In the genomic region with DNA sequence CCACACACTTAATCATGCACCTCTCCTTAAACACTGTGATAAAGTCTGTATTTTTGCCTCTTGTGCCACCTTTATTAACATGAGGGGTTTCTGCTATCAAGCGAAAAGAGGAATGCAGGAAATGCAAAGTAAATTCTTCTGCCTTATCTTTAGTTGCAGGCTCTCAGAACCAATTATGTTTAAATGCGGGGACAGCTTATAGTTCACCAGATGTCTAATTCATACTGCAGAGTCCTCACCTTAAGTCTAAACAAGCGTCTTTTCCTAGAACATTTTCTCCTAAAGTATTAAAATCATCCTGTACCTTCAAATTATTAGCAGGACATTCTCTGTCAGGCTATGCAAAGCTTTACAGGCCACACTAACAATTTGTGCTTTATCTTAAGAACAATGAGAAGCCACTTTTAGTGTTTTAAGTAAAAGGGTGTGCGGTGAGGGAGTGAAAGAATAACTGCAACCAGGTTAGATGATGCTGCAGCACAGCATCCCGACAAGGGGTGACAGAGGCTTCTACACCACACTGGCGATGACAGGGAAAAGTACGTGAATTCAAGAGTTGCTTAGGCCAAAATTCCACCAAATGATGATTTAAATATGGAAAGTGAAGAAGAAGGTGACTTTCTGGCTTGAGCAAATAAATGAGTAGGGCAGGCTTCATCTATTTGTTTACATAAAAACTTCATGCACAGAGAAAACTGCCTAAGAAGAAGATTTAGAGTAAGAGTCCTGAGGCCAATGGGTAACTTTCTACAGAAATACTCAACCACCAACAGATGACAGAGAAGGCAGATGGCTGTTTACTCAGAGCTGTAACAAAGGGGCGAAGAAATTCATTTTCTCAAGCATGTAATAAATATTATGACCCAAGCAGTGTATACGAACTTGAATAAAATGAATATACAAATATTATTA, we compare ENCODE assay signal across 1 cellular context.
TF ChIP-seq lines count a peak whose summit lies in the region.

No MANE protein-coding gene starts in this region.

TF ChIP-seq in HEK293, 187 proteins besides CTCF, POLR2A, EP300 and RAD21 (continued from another document):
- TF ChIP-seq, protein P1, sequence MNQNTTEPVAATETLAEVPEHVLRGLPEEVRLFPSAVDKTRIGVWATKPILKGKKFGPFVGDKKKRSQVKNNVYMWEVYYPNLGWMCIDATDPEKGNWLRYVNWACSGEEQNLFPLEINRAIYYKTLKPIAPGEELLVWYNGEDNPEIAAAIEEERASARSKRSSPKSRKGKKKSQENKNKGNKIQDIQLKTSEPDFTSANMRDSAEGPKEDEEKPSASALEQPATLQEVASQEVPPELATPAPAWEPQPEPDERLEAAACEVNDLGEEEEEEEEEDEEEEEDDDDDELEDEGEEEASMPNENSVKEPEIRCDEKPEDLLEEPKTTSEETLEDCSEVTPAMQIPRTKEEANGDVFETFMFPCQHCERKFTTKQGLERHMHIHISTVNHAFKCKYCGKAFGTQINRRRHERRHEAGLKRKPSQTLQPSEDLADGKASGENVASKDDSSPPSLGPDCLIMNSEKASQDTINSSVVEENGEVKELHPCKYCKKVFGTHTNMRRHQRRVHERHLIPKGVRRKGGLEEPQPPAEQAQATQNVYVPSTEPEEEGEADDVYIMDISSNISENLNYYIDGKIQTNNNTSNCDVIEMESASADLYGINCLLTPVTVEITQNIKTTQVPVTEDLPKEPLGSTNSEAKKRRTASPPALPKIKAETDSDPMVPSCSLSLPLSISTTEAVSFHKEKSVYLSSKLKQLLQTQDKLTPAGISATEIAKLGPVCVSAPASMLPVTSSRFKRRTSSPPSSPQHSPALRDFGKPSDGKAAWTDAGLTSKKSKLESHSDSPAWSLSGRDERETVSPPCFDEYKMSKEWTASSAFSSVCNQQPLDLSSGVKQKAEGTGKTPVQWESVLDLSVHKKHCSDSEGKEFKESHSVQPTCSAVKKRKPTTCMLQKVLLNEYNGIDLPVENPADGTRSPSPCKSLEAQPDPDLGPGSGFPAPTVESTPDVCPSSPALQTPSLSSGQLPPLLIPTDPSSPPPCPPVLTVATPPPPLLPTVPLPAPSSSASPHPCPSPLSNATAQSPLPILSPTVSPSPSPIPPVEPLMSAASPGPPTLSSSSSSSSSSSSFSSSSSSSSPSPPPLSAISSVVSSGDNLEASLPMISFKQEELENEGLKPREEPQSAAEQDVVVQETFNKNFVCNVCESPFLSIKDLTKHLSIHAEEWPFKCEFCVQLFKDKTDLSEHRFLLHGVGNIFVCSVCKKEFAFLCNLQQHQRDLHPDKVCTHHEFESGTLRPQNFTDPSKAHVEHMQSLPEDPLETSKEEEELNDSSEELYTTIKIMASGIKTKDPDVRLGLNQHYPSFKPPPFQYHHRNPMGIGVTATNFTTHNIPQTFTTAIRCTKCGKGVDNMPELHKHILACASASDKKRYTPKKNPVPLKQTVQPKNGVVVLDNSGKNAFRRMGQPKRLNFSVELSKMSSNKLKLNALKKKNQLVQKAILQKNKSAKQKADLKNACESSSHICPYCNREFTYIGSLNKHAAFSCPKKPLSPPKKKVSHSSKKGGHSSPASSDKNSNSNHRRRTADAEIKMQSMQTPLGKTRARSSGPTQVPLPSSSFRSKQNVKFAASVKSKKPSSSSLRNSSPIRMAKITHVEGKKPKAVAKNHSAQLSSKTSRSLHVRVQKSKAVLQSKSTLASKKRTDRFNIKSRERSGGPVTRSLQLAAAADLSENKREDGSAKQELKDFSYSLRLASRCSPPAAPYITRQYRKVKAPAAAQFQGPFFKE (tag by site-specific recombination; IDR thresholded peaks at IDR 0.05; ENCODE audit: borderline replicate concordance): no peak
- TF ChIP-seq, protein P2, sequence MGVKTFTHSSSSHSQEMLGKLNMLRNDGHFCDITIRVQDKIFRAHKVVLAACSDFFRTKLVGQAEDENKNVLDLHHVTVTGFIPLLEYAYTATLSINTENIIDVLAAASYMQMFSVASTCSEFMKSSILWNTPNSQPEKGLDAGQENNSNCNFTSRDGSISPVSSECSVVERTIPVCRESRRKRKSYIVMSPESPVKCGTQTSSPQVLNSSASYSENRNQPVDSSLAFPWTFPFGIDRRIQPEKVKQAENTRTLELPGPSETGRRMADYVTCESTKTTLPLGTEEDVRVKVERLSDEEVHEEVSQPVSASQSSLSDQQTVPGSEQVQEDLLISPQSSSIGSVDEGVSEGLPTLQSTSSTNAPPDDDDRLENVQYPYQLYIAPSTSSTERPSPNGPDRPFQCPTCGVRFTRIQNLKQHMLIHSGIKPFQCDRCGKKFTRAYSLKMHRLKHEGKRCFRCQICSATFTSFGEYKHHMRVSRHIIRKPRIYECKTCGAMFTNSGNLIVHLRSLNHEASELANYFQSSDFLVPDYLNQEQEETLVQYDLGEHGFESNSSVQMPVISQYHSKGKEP (tag by site-specific recombination; IDR thresholded peaks at IDR 0.05): peak; percentile 92
- TF ChIP-seq, protein P3, sequence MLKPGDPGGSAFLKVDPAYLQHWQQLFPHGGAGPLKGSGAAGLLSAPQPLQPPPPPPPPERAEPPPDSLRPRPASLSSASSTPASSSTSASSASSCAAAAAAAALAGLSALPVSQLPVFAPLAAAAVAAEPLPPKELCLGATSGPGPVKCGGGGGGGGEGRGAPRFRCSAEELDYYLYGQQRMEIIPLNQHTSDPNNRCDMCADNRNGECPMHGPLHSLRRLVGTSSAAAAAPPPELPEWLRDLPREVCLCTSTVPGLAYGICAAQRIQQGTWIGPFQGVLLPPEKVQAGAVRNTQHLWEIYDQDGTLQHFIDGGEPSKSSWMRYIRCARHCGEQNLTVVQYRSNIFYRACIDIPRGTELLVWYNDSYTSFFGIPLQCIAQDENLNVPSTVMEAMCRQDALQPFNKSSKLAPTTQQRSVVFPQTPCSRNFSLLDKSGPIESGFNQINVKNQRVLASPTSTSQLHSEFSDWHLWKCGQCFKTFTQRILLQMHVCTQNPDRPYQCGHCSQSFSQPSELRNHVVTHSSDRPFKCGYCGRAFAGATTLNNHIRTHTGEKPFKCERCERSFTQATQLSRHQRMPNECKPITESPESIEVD (tag by site-specific recombination; IDR thresholded peaks at IDR 0.05): peak; percentile 83
- TF ChIP-seq MEIS1 (CRISPR knock-in tag; IDR thresholded peaks at IDR 0.05; ENCODE audit: borderline replicate concordance) (no peak), ZNF529 (tag by site-specific recombination; IDR thresholded peaks at IDR 0.05; ENCODE audit: insufficient replicate concordance) (no peak), ZNF10 (tag by site-specific recombination; IDR thresholded peaks at IDR 0.05) (no peak)
- TF ChIP-seq, protein P4, sequence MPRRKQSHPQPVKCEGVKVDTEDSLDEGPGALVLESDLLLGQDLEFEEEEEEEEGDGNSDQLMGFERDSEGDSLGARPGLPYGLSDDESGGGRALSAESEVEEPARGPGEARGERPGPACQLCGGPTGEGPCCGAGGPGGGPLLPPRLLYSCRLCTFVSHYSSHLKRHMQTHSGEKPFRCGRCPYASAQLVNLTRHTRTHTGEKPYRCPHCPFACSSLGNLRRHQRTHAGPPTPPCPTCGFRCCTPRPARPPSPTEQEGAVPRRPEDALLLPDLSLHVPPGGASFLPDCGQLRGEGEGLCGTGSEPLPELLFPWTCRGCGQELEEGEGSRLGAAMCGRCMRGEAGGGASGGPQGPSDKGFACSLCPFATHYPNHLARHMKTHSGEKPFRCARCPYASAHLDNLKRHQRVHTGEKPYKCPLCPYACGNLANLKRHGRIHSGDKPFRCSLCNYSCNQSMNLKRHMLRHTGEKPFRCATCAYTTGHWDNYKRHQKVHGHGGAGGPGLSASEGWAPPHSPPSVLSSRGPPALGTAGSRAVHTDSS (tag by site-specific recombination; IDR thresholded peaks at IDR 0.05): 0 out of 2 replicates have a peak, but pooled peaks have one; percentile 19
TF ChIP-seq in HEK293: peak in this region for 5.
